1 cellular context compared by ENCODE assay signal in genomic region chr12:110079477-110080400, GRCh38.
TF ChIP-seq lines count a peak whose summit lies in the region.

No MANE protein-coding gene starts in this region.

TF ChIP-seq in K562, 482 proteins besides CTCF, POLR2A, EP300 and RAD21 (continued from another document and continues in another):
- no peak for TF ChIP-seq CCNT2 (IDR thresholded peaks at IDR 0.05; ENCODE audit: borderline replicate concordance, extremely low read depth, insufficient read length, low read depth, low read length)
- no peak; a peak in 1 of 4 replicates for TF ChIP-seq MLLT1 (IDR thresholded peaks at IDR 0.05)
- TF ChIP-seq, protein P1, sequence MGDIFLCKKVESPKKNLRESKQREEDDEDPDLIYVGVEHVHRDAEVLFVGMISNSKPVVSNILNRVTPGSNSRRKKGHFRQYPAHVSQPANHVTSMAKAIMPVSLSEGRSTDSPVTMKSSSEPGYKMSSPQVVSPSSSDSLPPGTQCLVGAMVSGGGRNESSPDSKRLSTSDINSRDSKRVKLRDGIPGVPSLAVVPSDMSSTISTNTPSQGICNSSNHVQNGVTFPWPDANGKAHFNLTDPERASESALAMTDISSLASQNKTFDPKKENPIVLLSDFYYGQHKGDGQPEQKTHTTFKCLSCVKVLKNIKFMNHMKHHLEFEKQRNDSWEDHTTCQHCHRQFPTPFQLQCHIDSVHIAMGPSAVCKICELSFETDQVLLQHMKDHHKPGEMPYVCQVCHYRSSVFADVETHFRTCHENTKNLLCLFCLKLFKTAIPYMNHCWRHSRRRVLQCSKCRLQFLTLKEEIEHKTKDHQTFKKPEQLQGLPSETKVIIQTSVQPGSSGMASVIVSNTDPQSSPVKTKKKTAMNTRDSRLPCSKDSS (IDR thresholded peaks at IDR 0.05; ENCODE audit: low read depth, partially characterized antibody): no peak
- no peak for TF ChIP-seq SIN3B (IDR thresholded peaks at IDR 0.05; ENCODE audit: low read depth)
- no peak for TF ChIP-seq TCF7 (IDR thresholded peaks at IDR 0.05; ENCODE audit: borderline replicate concordance)
- TF ChIP-seq, protein P2, sequence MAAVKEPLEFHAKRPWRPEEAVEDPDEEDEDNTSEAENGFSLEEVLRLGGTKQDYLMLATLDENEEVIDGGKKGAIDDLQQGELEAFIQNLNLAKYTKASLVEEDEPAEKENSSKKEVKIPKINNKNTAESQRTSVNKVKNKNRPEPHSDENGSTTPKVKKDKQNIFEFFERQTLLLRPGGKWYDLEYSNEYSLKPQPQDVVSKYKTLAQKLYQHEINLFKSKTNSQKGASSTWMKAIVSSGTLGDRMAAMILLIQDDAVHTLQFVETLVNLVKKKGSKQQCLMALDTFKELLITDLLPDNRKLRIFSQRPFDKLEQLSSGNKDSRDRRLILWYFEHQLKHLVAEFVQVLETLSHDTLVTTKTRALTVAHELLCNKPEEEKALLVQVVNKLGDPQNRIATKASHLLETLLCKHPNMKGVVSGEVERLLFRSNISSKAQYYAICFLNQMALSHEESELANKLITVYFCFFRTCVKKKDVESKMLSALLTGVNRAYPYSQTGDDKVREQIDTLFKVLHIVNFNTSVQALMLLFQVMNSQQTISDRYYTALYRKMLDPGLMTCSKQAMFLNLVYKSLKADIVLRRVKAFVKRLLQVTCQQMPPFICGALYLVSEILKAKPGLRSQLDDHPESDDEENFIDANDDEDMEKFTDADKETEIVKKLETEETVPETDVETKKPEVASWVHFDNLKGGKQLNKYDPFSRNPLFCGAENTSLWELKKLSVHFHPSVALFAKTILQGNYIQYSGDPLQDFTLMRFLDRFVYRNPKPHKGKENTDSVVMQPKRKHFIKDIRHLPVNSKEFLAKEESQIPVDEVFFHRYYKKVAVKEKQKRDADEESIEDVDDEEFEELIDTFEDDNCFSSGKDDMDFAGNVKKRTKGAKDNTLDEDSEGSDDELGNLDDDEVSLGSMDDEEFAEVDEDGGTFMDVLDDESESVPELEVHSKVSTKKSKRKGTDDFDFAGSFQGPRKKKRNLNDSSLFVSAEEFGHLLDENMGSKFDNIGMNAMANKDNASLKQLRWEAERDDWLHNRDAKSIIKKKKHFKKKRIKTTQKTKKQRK (IDR thresholded peaks at IDR 0.05; ENCODE audit: borderline replicate concordance, low read depth, low read length): no peak
- TF ChIP-seq ZNF77 (CRISPR knock-in tag; IDR thresholded peaks at IDR 0.05): no peak
- peak in 1 of 2 experiments; percentile 57; a peak in 2 of 4 replicates for TF ChIP-seq HDAC1 (IDR thresholded peaks at IDR 0.05)
- peak; percentile 69 to 99 (median 90) for TF ChIP-seq YY1 (IDR thresholded peaks at IDR 0.05; ENCODE audit: borderline replicate concordance in 1 of 3, control insufficient read depth in 1 of 3, extremely low read depth in 1 of 3, insufficient read depth in 3 of 3, insufficient read length in 1 of 3, insufficient replicate concordance in 2 of 3, low read depth in 1 of 3, low read length in 2 of 3)
- peak; percentile 58; the same call in 1 of the 2 replicates for TF ChIP-seq E2F3 (CRISPR knock-in tag; IDR thresholded peaks at IDR 0.05)
- TF ChIP-seq RNF2 (IDR thresholded peaks at IDR 0.05): peak; percentile 95
- TF ChIP-seq PML (IDR thresholded peaks at IDR 0.05; ENCODE audit: low read length): no peak
- no peak for TF ChIP-seq SNRNP70 (optimal IDR thresholded peaks at IDR 0.05; ENCODE audit: low read depth, low read length)
- TF ChIP-seq, protein P3, sequence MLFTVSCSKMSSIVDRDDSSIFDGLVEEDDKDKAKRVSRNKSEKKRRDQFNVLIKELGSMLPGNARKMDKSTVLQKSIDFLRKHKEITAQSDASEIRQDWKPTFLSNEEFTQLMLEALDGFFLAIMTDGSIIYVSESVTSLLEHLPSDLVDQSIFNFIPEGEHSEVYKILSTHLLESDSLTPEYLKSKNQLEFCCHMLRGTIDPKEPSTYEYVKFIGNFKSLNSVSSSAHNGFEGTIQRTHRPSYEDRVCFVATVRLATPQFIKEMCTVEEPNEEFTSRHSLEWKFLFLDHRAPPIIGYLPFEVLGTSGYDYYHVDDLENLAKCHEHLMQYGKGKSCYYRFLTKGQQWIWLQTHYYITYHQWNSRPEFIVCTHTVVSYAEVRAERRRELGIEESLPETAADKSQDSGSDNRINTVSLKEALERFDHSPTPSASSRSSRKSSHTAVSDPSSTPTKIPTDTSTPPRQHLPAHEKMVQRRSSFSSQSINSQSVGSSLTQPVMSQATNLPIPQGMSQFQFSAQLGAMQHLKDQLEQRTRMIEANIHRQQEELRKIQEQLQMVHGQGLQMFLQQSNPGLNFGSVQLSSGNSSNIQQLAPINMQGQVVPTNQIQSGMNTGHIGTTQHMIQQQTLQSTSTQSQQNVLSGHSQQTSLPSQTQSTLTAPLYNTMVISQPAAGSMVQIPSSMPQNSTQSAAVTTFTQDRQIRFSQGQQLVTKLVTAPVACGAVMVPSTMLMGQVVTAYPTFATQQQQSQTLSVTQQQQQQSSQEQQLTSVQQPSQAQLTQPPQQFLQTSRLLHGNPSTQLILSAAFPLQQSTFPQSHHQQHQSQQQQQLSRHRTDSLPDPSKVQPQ (CRISPR knock-in tag; IDR thresholded peaks at IDR 0.05; ENCODE audit: borderline replicate concordance): no peak
- no peak for TF ChIP-seq MCM2 (IDR thresholded peaks at IDR 0.05; ENCODE audit: low read depth)
- 0 out of 2 replicates have a peak, but pooled peaks have one; percentile 79 for TF ChIP-seq PREB (CRISPR knock-in tag; IDR thresholded peaks at IDR 0.05)
- TF ChIP-seq SRSF1 (IDR thresholded peaks at IDR 0.05; ENCODE audit: low read depth, low read length): no peak
- no peak for TF ChIP-seq TAF15 (IDR thresholded peaks at IDR 0.05; ENCODE audit: low read depth, low read length)
- TF ChIP-seq, protein P4, sequence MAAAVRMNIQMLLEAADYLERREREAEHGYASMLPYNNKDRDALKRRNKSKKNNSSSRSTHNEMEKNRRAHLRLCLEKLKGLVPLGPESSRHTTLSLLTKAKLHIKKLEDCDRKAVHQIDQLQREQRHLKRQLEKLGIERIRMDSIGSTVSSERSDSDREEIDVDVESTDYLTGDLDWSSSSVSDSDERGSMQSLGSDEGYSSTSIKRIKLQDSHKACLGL (CRISPR knock-in tag; IDR thresholded peaks at IDR 0.05; ENCODE audit: borderline replicate concordance, poor library complexity, severe bottlenecking): no peak
- TF ChIP-seq ZNF431 (CRISPR knock-in tag; IDR thresholded peaks at IDR 0.05): no peak
- TF ChIP-seq BCOR (IDR thresholded peaks at IDR 0.05): peak; percentile 28; the same call in 1 of the 2 replicates
- no peak for TF ChIP-seq MCM7 (IDR thresholded peaks at IDR 0.05)
- TF ChIP-seq JUN (IDR thresholded peaks at IDR 0.05; ENCODE audit: borderline replicate concordance, low read depth, low read length): peak; percentile 47; the same call in 1 of the 2 replicates
- no peak for TF ChIP-seq JUN (CRISPR knock-in tag; IDR thresholded peaks at IDR 0.05; ENCODE audit: borderline replicate concordance)
- no peak for TF ChIP-seq RBM15 (IDR thresholded peaks at IDR 0.05; ENCODE audit: insufficient read depth, low read length)
- no peak; the same call in 1 of the 2 replicates for TF ChIP-seq ATF6 (CRISPR knock-in tag; IDR thresholded peaks at IDR 0.05)
- TF ChIP-seq IRF1 (CRISPR knock-in tag; IDR thresholded peaks at IDR 0.05; ENCODE audit: borderline replicate concordance): no peak
- TF ChIP-seq KAT2B (IDR thresholded peaks at IDR 0.05; ENCODE audit: low read depth, low read length): no peak
- TF ChIP-seq NONO (IDR thresholded peaks at IDR 0.05; ENCODE audit: low read depth in 2 of 2, low read length in 1 of 2): no peak
- peak; percentile 82 for TF ChIP-seq ELF1 (tag; IDR thresholded peaks at IDR 0.05)
- peak; percentile 16 for TF ChIP-seq NEUROD1 (IDR thresholded peaks at IDR 0.05; ENCODE audit: borderline replicate concordance, low read depth, low read length, partially characterized antibody)
- 0 out of 2 replicates have a peak, but pooled peaks have one; percentile 35 for TF ChIP-seq MITF (IDR thresholded peaks at IDR 0.05)
- TF ChIP-seq NR0B1 (IDR thresholded peaks at IDR 0.05; ENCODE audit: partially characterized antibody): no peak
- no peak for TF ChIP-seq CREB1 (IDR thresholded peaks at IDR 0.05)
- peak; percentile 74 for TF ChIP-seq CREB1 (CRISPR knock-in tag; IDR thresholded peaks at IDR 0.05)
- TF ChIP-seq, protein P5, sequence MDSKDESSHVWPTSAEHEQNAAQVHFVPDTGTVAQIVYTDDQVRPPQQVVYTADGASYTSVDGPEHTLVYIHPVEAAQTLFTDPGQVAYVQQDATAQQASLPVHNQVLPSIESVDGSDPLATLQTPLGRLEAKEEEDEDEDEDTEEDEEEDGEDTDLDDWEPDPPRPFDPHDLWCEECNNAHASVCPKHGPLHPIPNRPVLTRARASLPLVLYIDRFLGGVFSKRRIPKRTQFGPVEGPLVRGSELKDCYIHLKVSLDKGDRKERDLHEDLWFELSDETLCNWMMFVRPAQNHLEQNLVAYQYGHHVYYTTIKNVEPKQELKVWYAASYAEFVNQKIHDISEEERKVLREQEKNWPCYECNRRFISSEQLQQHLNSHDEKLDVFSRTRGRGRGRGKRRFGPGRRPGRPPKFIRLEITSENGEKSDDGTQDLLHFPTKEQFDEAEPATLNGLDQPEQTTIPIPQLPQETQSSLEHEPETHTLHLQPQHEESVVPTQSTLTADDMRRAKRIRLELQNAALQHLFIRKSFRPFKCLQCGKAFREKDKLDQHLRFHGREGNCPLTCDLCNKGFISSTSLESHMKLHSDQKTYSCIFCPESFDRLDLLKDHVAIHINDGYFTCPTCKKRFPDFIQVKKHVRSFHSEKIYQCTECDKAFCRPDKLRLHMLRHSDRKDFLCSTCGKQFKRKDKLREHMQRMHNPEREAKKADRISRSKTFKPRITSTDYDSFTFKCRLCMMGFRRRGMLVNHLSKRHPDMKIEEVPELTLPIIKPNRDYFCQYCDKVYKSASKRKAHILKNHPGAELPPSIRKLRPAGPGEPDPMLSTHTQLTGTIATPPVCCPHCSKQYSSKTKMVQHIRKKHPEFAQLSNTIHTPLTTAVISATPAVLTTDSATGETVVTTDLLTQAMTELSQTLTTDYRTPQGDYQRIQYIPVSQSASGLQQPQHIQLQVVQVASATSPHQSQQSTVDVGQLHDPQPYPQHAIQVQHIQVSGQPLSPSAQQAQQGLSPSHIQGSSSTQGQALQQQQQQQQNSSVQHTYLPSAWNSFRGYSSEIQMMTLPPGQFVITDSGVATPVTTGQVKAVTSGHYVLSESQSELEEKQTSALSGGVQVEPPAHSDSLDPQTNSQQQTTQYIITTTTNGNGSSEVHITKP (IDR thresholded peaks at IDR 0.05; ENCODE audit: partially characterized antibody): no peak
- no peak; the same call in 1 of the 2 replicates for TF ChIP-seq ZNF121 (CRISPR knock-in tag; conservative IDR thresholded peaks at IDR 0.05)
